Comparison of ENCODE assay signal across 9 cellular contexts in genomic region chr4:4601803-4602369, GRCh38.
"Had no signal": no experiment of that assay in that cellular context is flagged by ENCODE, and none has a peak within 500 bp of the region (broad histone marks: within the 10 kb centered on the region; RNA-seq: fewer than 3 reads in every experiment).

No MANE protein-coding gene starts in this region.

- ATAC-seq: HCT116, HepG2 had no signal

- H3K27me3 Mint-ChIP-seq: IgD-negative memory B cell had no signal

- H3K9me3 Mint-ChIP-seq: HFFc6 had no signal

- H3K4me3 ChIP-seq: GM23248, HAP-1 had no signal

- H3K9ac ChIP-seq: GM23248 had no signal

- H3K9me3 ChIP-seq: HAP-1 had no signal

- H2AFZ ChIP-seq: GM23248 had no signal

- FAIRE-seq: HepG2 had no signal

- H3K36me3 ChIP-seq: HAP-1 had no signal

- H3K27ac ChIP-seq: GM23248, HL-60 had no signal

- H3K27ac Mint-ChIP-seq: HFFc6, IgD-negative memory B cell had no signal

- H3K4me3 Mint-ChIP-seq: HFFc6, IgD-negative memory B cell had no signal

- DNase-seq: GM23248, GOT3, H7, HFFc6 had no signal
